ENCODE assay signal across 8 cellular contexts in the genomic region with DNA sequence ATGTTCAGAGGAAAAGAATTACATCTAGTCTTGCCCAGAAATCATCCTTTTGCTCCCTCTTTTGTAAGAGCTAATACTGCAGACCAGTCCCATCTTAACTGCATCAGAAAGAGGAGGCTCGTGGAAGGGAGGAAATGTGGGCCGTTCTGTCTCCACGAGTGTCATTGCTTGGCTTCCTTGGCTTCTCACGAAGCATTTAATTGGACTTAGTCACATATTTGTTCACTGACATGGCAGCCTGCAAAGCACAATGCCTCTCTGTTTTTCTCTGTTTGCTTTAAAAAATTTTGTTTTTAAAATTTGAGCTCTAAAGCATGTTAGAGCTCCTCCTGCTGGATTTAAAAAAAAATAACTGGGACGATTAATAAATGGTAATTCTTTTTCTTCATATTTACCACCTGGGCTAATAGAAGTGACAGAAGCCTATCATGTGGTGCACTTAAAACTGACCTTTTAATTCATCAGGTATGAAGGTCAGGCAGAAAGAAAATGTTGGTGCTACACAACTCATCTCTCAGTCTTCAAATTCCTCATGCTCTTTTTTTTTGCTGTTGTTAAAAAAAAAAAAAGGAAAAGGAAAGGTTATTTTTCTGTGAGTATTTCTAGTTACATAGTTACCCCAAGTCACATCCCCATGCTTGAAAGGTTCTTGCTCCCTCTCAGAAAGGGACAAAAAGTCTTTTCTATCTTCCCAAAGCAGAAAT. TPM values are rescaled to one million over a fixed set of nuclear protein-coding genes. Genes with fewer than 3 reads are reported as not detected.
DNase-seq lines count a peak whose midpoint lies in the region; ATAC-seq and TF ChIP-seq lines count a peak whose summit lies in the region.

No MANE protein-coding gene starts in this region.

- peak overlapping the region in 1 of 2 donors; percentile 79 for H3K27ac Mint-ChIP-seq in activated naive CD4-positive, alpha-beta T cell treated with anti-CD3 and anti-CD28 coated beads, Interleukin-2, amount 50 U/mL, for 72 hours

- peak overlapping the region; percentile 43 for H3K4me3 ChIP-seq in osteoblast (ENCODE audit: insufficient read depth, low read length)

- H3K79me2 ChIP-seq in osteoblast (ENCODE audit: insufficient read depth, low read length) = no peaks in the 10 kb centered on the region

- H3K9me3 ChIP-seq in osteoblast (ENCODE audit: low read depth, low read length) = no peaks in the 10 kb centered on the region

- peak; percentile 63 for TF ChIP-seq CTCF in osteoblast (IDR thresholded peaks at IDR 0.05; ENCODE audit: extremely low read depth, low read depth, low read length)

- peak overlapping the region; percentile 68 for H3K4me2 ChIP-seq in osteoblast (ENCODE audit: insufficient read depth, low read length)

- DNase-seq in C1 segment of cervical spinal cord (lab: John Stamatoyannopoulos, UW) (peak in 11 of 14 donors; percentile 4 to 61 (median 37)), NCI-H345 treated with DMSO at 0.1 percent for 48 hours (lab: John Stamatoyannopoulos, UW; ENCODE audit: unreplicated experiment) (peak; percentile 26), glomerular endothelial cell (ENCODE audit: extremely low read depth, low read depth, low spot score) (peak; percentile 64), osteoblast (ENCODE audit: insufficient read length, low spot score, missing footprints) (peak; percentile 85), 8988T (no peak)
- peak in 1 of 2 donors; percentile 20 for DNase-seq in activated naive CD4-positive, alpha-beta T cell treated with anti-CD3 and anti-CD28 coated beads, Interleukin-2, amount 50 U/mL, for 72 hours (ENCODE audit: low spot score in 2 of 2)

- H3K36me3 Mint-ChIP-seq in activated naive CD4-positive, alpha-beta T cell treated with anti-CD3 and anti-CD28 coated beads, Interleukin-2, amount 50 U/mL, for 72 hours = no peaks in the 10 kb centered on the region

- ATAC-seq in GM19035 (IDR thresholded peaks at IDR 0.05; ENCODE audit: unreplicated experiment) (peak; percentile 36), GM19463 (IDR thresholded peaks at IDR 0.05; ENCODE audit: unreplicated experiment) (no peak)
- peak; percentile 39 to 54 for ATAC-seq in activated naive CD4-positive, alpha-beta T cell treated with anti-CD3 and anti-CD28 coated beads, Interleukin-2, amount 50 U/mL, for 72 hours

- H3K27me3 ChIP-seq in osteoblast (ENCODE audit: insufficient read depth, low read length) = no peaks in the 10 kb centered on the region

- H3K27ac ChIP-seq in osteoblast (ENCODE audit: low read depth, low read length) = peak overlapping the region; percentile 83

- H3K9me3 Mint-ChIP-seq in activated naive CD4-positive, alpha-beta T cell treated with anti-CD3 and anti-CD28 coated beads, Interleukin-2, amount 50 U/mL, for 72 hours = no peaks in the 10 kb centered on the region

- no peaks in the 10 kb centered on the region for H3K36me3 ChIP-seq in osteoblast (ENCODE audit: insufficient read depth, low read length)

- H3K4me1 ChIP-seq in osteoblast (ENCODE audit: insufficient read depth, low read length) = peaks cover 26% of the 10 kb centered on the region

- no peaks in the 10 kb centered on the region for H4K20me1 ChIP-seq in osteoblast (ENCODE audit: insufficient read depth, low read length)

- H2AFZ ChIP-seq in osteoblast (ENCODE audit: low read length) = peak overlapping the region; percentile 73

RNA-seq across cellular contexts. Expression of a gene that starts 21.0 kb away (rescaled TPM):
- not detected for total RNA-seq in activated naive CD4-positive, alpha-beta T cell treated with anti-CD3 and anti-CD28 coated beads, Interleukin-2, amount 50 U/mL, for 72 hours
- total RNA-seq in glomerular endothelial cell (not detected in 2 replicates), osteoblast (not detected in 2 replicates)

RNA-seq across cellular contexts. Expression of a gene that starts 44.3 kb away (rescaled TPM):
- 10 to 100 TPM; 11.0 to 14.7 TPM for total RNA-seq in activated naive CD4-positive, alpha-beta T cell treated with anti-CD3 and anti-CD28 coated beads, Interleukin-2, amount 50 U/mL, for 72 hours
- 16.1 and 19.3 TPM in 2 replicates for total RNA-seq in glomerular endothelial cell
- total RNA-seq in osteoblast = 19.7 and 22.4 TPM in 2 replicates
